Comparison of ENCODE assay signal across 19 cellular contexts in genomic region chr21:33377221-33377620, GRCh38. TPM values are rescaled to one million over a fixed set of nuclear protein-coding genes. Genes with fewer than 3 reads are reported as not detected.
DNase-seq lines count a peak whose midpoint lies in the region; ATAC-seq and TF ChIP-seq lines count a peak whose summit lies in the region.
"Had no signal": no experiment of that assay in that cellular context is flagged by ENCODE, and none has a peak within 500 bp of the region (broad histone marks: within the 10 kb centered on the region; RNA-seq: fewer than 3 reads in every experiment).

No MANE protein-coding gene starts in this region.

- no peak overlapping the region for H3K4ac ChIP-seq in mesenchymal stem cell (ENCODE audit: low read depth in 1 of 2, low read length in 2 of 2)

- H3K36me3 Mint-ChIP-seq in CD4-positive, CD25-positive, alpha-beta regulatory T cell, result no peaks in the 10 kb centered on the region
- no peaks in the 10 kb centered on the region for H3K36me3 Mint-ChIP-seq in stimulated activated naive B cell treated with anti-CD40 and anti-IgM and Interleukin-4, amounts not matched to agents 10 μg/mL and 1 μg/mL and 100 μg/mL, for 72 hours

- peaks cover 19 to 56% (median 36%) of the 10 kb centered on the region in 4 donors for H3K4me1 Mint-ChIP-seq in CD4-positive, CD25-positive, alpha-beta regulatory T cell
- peaks cover 52 to 80% of the 10 kb centered on the region in 2 donors for H3K4me1 Mint-ChIP-seq in stimulated activated naive B cell treated with anti-CD40 and anti-IgM and Interleukin-4, amounts not matched to agents 10 μg/mL and 1 μg/mL and 100 μg/mL, for 72 hours

- H3K9ac ChIP-seq in OCI-LY3 (ENCODE audit: low read length) (0 out of 2 replicates have a peak overlapping the region, but pooled peaks have one; percentile 9), mesenchymal stem cell (ENCODE audit: low read length) (no peak overlapping the region)
- H3K9ac ChIP-seq: GM23248 had no signal

- no peaks in the 10 kb centered on the region for H3K79me1 ChIP-seq in mesenchymal stem cell (replicated peaks; ENCODE audit: low read length, poor library complexity, severe bottlenecking)

- no peaks in the 10 kb centered on the region for H3K27me3 ChIP-seq in CD4-positive, CD25-positive, alpha-beta regulatory T cell (ENCODE audit: control insufficient read depth, insufficient read depth, low read length)
- no peaks in the 10 kb centered on the region for H3K27me3 ChIP-seq in OCI-LY3 (ENCODE audit: low read depth, low read length)
- peaks cover 0 to 11% of the 10 kb centered on the region in 2 experiments for H3K27me3 ChIP-seq in mesenchymal stem cell (ENCODE audit: control insufficient read depth in 1 of 2, insufficient read depth in 1 of 2, low read length in 2 of 2)
- H3K27me3 ChIP-seq in foreskin keratinocyte, result no peaks in the 10 kb centered on the region
- H3K27me3 ChIP-seq: BE2C had no signal

- no peak overlapping the region for H3K23ac ChIP-seq in mesenchymal stem cell (ENCODE audit: low read length in 2 of 2)

- H3K4me3 Mint-ChIP-seq in CD4-positive, CD25-positive, alpha-beta regulatory T cell, result no peak overlapping the region
- no peak overlapping the region for H3K4me3 Mint-ChIP-seq in stimulated activated naive B cell treated with anti-CD40 and anti-IgM and Interleukin-4, amounts not matched to agents 10 μg/mL and 1 μg/mL and 100 μg/mL, for 72 hours

- H2AK5ac ChIP-seq in mesenchymal stem cell (ENCODE audit: low read length, severe bottlenecking), result no peak overlapping the region

- H3K36me3 ChIP-seq in CD4-positive, CD25-positive, alpha-beta regulatory T cell (ENCODE audit: control insufficient read depth, insufficient read depth, low read length), result no peaks in the 10 kb centered on the region
- no peaks in the 10 kb centered on the region for H3K36me3 ChIP-seq in OCI-LY3 (replicated peaks; ENCODE audit: low read depth, low read length)
- H3K36me3 ChIP-seq in mesenchymal stem cell (ENCODE audit: control insufficient read depth in 1 of 2, insufficient read depth in 2 of 2, low read depth in 1 of 2, low read length in 2 of 2), result no peaks in the 10 kb centered on the region
- H3K36me3 ChIP-seq: BE2C had no signal

- peak overlapping the region in 1 of 2 experiments; percentile 6 for H2BK12ac ChIP-seq in mesenchymal stem cell (ENCODE audit: low read length in 2 of 2)

- no peak overlapping the region for H3K14ac ChIP-seq in mesenchymal stem cell (ENCODE audit: low read length in 2 of 2)

- no peaks in the 10 kb centered on the region for H4K20me1 ChIP-seq in OCI-LY3 (ENCODE audit: insufficient read depth, low read length)

- H2BK120ac ChIP-seq in mesenchymal stem cell (ENCODE audit: low read depth, low read length), result no peak overlapping the region

- no peak overlapping the region for H3K4me3 ChIP-seq in CD4-positive, CD25-positive, alpha-beta regulatory T cell (ENCODE audit: low read depth, low read length)
- H3K4me3 ChIP-seq in OCI-LY3 (ENCODE audit: low read length), result peak overlapping the region; percentile 36; the same call in 1 of the 2 replicates
- H3K4me3 ChIP-seq in mesenchymal stem cell (ENCODE audit: insufficient read depth in 1 of 2, low read depth in 1 of 2, low read length in 2 of 2), result no peak overlapping the region
- H3K4me3 ChIP-seq: GM23248 had no signal

- H3K9me3 Mint-ChIP-seq in CD4-positive, CD25-positive, alpha-beta regulatory T cell, result no peaks in the 10 kb centered on the region
- no peaks in the 10 kb centered on the region for H3K9me3 Mint-ChIP-seq in stimulated activated naive B cell treated with anti-CD40 and anti-IgM and Interleukin-4, amounts not matched to agents 10 μg/mL and 1 μg/mL and 100 μg/mL, for 72 hours
- H3K9me3 Mint-ChIP-seq: CD8-positive, alpha-beta memory T cell had no signal

- no peak for TF ChIP-seq CTCF in OCI-LY3 (IDR thresholded peaks at IDR 0.05; ENCODE audit: low read depth, low read length)
- TF ChIP-seq CTCF in foreskin keratinocyte (conservative IDR thresholded peaks at IDR 0.05), result no peak

- H2AFZ ChIP-seq in OCI-LY3 (ENCODE audit: low read depth, low read length), result peak overlapping the region; percentile 57; the same call in 1 of the 2 replicates
- no peak overlapping the region for H2AFZ ChIP-seq in mesenchymal stem cell (ENCODE audit: low read depth, low read length)
- H2AFZ ChIP-seq: GM23248 had no signal

- H3K4me1 ChIP-seq in CD4-positive, CD25-positive, alpha-beta regulatory T cell (ENCODE audit: control insufficient read depth, insufficient read depth, low read length, poor library complexity, severe bottlenecking), result peaks cover 36% of the 10 kb centered on the region
- H3K4me1 ChIP-seq in OCI-LY3 (ENCODE audit: low read length), result peaks cover 61% of the 10 kb centered on the region
- H3K4me1 ChIP-seq in mesenchymal stem cell (ENCODE audit: control insufficient read depth, insufficient read depth, low read depth, low read length), result peaks cover 5% of the 10 kb centered on the region
- H3K4me1 ChIP-seq in foreskin keratinocyte, result peaks cover 26% of the 10 kb centered on the region
- H3K4me1 ChIP-seq: BE2C had no signal

- H3K4me2 ChIP-seq in OCI-LY3 (ENCODE audit: low read length), result peak overlapping the region; percentile 51
- H3K4me2 ChIP-seq in mesenchymal stem cell (ENCODE audit: low read length, poor library complexity, severe bottlenecking), result no peak overlapping the region

- no peak for ATAC-seq in CD4-positive, CD25-positive, alpha-beta regulatory T cell (ENCODE audit: low read depth in 2 of 2)
- no peak for ATAC-seq in stimulated activated naive B cell treated with anti-CD40 and anti-IgM and Interleukin-4, amounts not matched to agents 10 μg/mL and 1 μg/mL and 100 μg/mL, for 72 hours (replicated peaks)
- no peak for ATAC-seq in foreskin keratinocyte
- ATAC-seq in GM18867 (IDR thresholded peaks at IDR 0.05; ENCODE audit: unreplicated experiment), result no peak
- ATAC-seq: HCT116, Panc1, Right ventricle myocardium inferior had no signal

- H3K27me3 Mint-ChIP-seq in CD4-positive, CD25-positive, alpha-beta regulatory T cell, result peaks cover 6% of the 10 kb centered on the region
- H3K27me3 Mint-ChIP-seq in stimulated activated naive B cell treated with anti-CD40 and anti-IgM and Interleukin-4, amounts not matched to agents 10 μg/mL and 1 μg/mL and 100 μg/mL, for 72 hours, result no peaks in the 10 kb centered on the region

- H4K91ac ChIP-seq in mesenchymal stem cell (ENCODE audit: low read length), result no peak overlapping the region

- 84% methylated on average over 3 of the region's 3 CpGs for WGBS in mesenchymal stem cell

- DNase-seq in CD4-positive, CD25-positive, alpha-beta regulatory T cell, result no peak
- DNase-seq in mesenchymal stem cell (no peak), NCI-H2107 (lab: John Stamatoyannopoulos, UW) (no peak), foreskin keratinocyte (no peak)
- DNase-seq in stimulated activated naive B cell treated with anti-CD40 and anti-IgM and Interleukin-4, amounts not matched to agents 10 μg/mL and 1 μg/mL and 100 μg/mL, for 72 hours, result no peak
- DNase-seq: BE2C; CD8-positive, alpha-beta memory T cell; DMS79; GM23248; MV-4-11; NCI-H1417 treated with DMSO at 0.1 percent for 48 hours; NCI-H1930; NCI-H2171; NCI-H748 treated with DMSO at 0.1 percent for 48 hours had no signal

- peak overlapping the region; percentile 13 for H4K8ac ChIP-seq in mesenchymal stem cell (ENCODE audit: low read length)

- H2BK5ac ChIP-seq in mesenchymal stem cell (ENCODE audit: low read depth, low read length, poor library complexity, severe bottlenecking), result no peak overlapping the region

- no peak overlapping the region for H2BK15ac ChIP-seq in mesenchymal stem cell (ENCODE audit: low read depth, poor library complexity, severe bottlenecking)

- H3K27ac Mint-ChIP-seq in CD4-positive, CD25-positive, alpha-beta regulatory T cell, result peak overlapping the region in 2 of 3 donors; percentile 43 to 46
- peak overlapping the region; percentile 15 for H3K27ac Mint-ChIP-seq in stimulated activated naive B cell treated with anti-CD40 and anti-IgM and Interleukin-4, amounts not matched to agents 10 μg/mL and 1 μg/mL and 100 μg/mL, for 72 hours
- H3K27ac Mint-ChIP-seq: CD8-positive, alpha-beta memory T cell had no signal

- H3K27ac ChIP-seq in CD4-positive, CD25-positive, alpha-beta regulatory T cell (ENCODE audit: insufficient read depth, low read length, poor library complexity, severe bottlenecking), result no peak overlapping the region
- H3K27ac ChIP-seq in OCI-LY3 (ENCODE audit: low read length) (no peak overlapping the region), mesenchymal stem cell (ENCODE audit: low read length, poor library complexity, severe bottlenecking) (no peak overlapping the region), foreskin keratinocyte (no peak overlapping the region)
- H3K27ac ChIP-seq: GM23248 had no signal

- H3K79me2 ChIP-seq in OCI-LY3 (ENCODE audit: low read length), result no peaks in the 10 kb centered on the region

- H3K18ac ChIP-seq in mesenchymal stem cell (ENCODE audit: low read depth in 1 of 2, low read length in 2 of 2), result no peak overlapping the region

- H3K9me3 ChIP-seq in CD4-positive, CD25-positive, alpha-beta regulatory T cell (ENCODE audit: control insufficient read depth in 2 of 2, low read length in 2 of 2), result no peaks in the 10 kb centered on the region
- no peaks in the 10 kb centered on the region; the same call in 1 of the 2 replicates for H3K9me3 ChIP-seq in OCI-LY3 (ENCODE audit: insufficient read depth, low read length)
- no peaks in the 10 kb centered on the region for H3K9me3 ChIP-seq in mesenchymal stem cell (ENCODE audit: control insufficient read depth, low read length)
- H3K9me3 ChIP-seq: BE2C had no signal

RNA-seq across cellular contexts. Expression of gene IFNGR2, which starts 26.0 kb away (rescaled TPM):
- total RNA-seq in CD4-positive, CD25-positive, alpha-beta regulatory T cell, result 10.2 TPM
- polyA plus RNA-seq in CD4-positive, CD25-positive, alpha-beta regulatory T cell, result 10 to 100 TPM; 21.7 to 37.2 (median 24.5) TPM
- polyA plus RNA-seq in mesenchymal stem cell (2013, experiment 1 of 2), result 62.7 TPM
- polyA plus RNA-seq in mesenchymal stem cell (2013, experiment 2 of 2), result 59.5 TPM
- total RNA-seq in foreskin keratinocyte, result 90.0 and 93.6 TPM in 2 replicates
- polyA plus RNA-seq in foreskin keratinocyte, result 82.1 and 87.0 TPM in 2 replicates

RNA-seq across cellular contexts. Expression of gene IFNAR1, which starts 52.5 kb away (rescaled TPM):
- 23.9 TPM for total RNA-seq in CD4-positive, CD25-positive, alpha-beta regulatory T cell
- 10 to 100 TPM; 61.7 to 93.8 (median 68.4) TPM for polyA plus RNA-seq in CD4-positive, CD25-positive, alpha-beta regulatory T cell
- polyA plus RNA-seq in mesenchymal stem cell (2013, experiment 1 of 2), result 40.6 TPM
- 40.4 TPM for polyA plus RNA-seq in mesenchymal stem cell (2013, experiment 2 of 2)
- total RNA-seq in foreskin keratinocyte, result 17.8 and 18.6 TPM in 2 replicates
- 8.3 and 8.4 TPM in 2 replicates for polyA plus RNA-seq in foreskin keratinocyte
